ENCODE assay signal across 18 cellular contexts in the genomic region with DNA sequence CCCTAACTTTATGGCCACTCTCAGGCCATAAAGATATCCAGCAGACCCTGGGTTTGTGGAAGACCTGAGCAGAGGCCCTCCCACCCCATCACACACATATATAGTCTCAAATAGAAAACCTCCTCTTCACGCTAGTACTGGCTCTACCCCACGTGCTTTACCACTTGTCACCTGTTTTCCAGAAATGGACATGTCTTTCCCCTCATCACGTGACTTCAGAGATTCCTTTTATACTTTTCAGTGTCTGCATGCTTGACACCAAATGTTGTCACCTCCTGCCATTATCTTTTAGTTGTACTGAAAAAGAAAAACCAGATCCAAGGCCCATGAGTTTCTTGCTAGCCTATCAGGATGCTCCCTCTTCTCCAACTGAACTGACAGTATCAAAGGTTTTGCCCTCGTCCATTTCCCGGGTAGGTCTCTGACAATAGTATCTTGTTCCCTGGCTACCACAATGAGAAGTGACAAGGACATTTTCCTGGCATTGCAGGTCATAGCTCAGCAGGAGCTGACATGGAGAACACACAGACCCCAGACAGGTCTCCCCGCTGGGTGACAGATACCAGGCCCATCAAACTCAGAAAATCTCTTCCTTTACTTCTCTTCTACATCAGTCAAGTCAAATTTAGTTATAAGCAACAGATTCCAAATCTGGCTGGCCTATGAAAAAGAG.
DNase-seq lines count a peak whose midpoint lies in the region; ATAC-seq, FAIRE-seq and TF ChIP-seq lines count a peak whose summit lies in the region.
"Had no signal": no experiment of that assay in that cellular context is flagged by ENCODE, and none has a peak within 500 bp of the region (broad histone marks: within the 10 kb centered on the region; RNA-seq: fewer than 3 reads in every experiment).

No MANE protein-coding gene starts in this region.

- POLR2A ChIA-PET in HepG2 (lab: Yijun Ruan, JAX), result no interaction called here

- H3K36me3 ChIP-seq in HepG2 (replicated peaks in 1 of 2; ENCODE audit: control insufficient read depth in 1 of 2, insufficient read depth in 2 of 2, low read length in 2 of 2) (no peaks in the 10 kb centered on the region), right lobe of liver (no peaks in the 10 kb centered on the region), heart left ventricle (no peaks in the 10 kb centered on the region)
- H3K36me3 ChIP-seq: HAP-1 had no signal

- no peaks in the 10 kb centered on the region for H3K4me1 Mint-ChIP-seq in activated naive CD8-positive, alpha-beta T cell treated with anti-CD3 and anti-CD28 coated beads, Interleukin-2, amount 50 U/mL, for 24 hours
- H3K4me1 Mint-ChIP-seq: B cell; CD4-positive, CD25-positive, alpha-beta regulatory T cell; CD8-positive, alpha-beta memory T cell had no signal

- no TSS peak for BruUV-seq in HepG2 (replicated peaks; lab: Mats Ljungman, UMichigan)

- H3K27me3 ChIP-seq in HepG2 (ENCODE audit: control insufficient read depth in 1 of 2, insufficient read depth in 2 of 2, low read length in 2 of 2) (no peaks in the 10 kb centered on the region), right lobe of liver (no peaks in the 10 kb centered on the region), heart left ventricle (no peaks in the 10 kb centered on the region)

- TF ChIP-seq POLR2A in HepG2 (IDR thresholded peaks at IDR 0.05; ENCODE audit: insufficient read depth in 1 of 2, low read depth in 2 of 2, low read length in 2 of 2), result no peak
- TF ChIP-seq POLR2A in right lobe of liver (IDR thresholded peaks at IDR 0.05), result no peak
- no peak for TF ChIP-seq POLR2A in heart left ventricle (IDR thresholded peaks at IDR 0.05)

- no peak overlapping the region for H3K4me3 Mint-ChIP-seq in activated naive CD8-positive, alpha-beta T cell treated with anti-CD3 and anti-CD28 coated beads, Interleukin-2, amount 50 U/mL, for 24 hours
- H3K4me3 Mint-ChIP-seq: B cell; CD4-positive, CD25-positive, alpha-beta regulatory T cell; CD8-positive, alpha-beta memory T cell had no signal

- no peak overlapping the region for H3K9ac ChIP-seq in HepG2 (ENCODE audit: insufficient read depth, low read depth, low read length)
- H3K9ac ChIP-seq: GM23248 had no signal

- no peak for ATAC-seq in HepG2
- no peak for ATAC-seq in right lobe of liver
- peak; percentile 89 to 96 (median 95) for ATAC-seq in heart left ventricle
- peak; percentile 97 for ATAC-seq in left ventricle myocardium superior
- ATAC-seq in GM21786 (IDR thresholded peaks at IDR 0.05; ENCODE audit: unreplicated experiment), result no peak
- no peak for ATAC-seq in activated naive CD8-positive, alpha-beta T cell treated with anti-CD3 and anti-CD28 coated beads, Interleukin-2, amount 50 U/mL, for 24 hours
- ATAC-seq: GM12878 had no signal

- no peaks in the 10 kb centered on the region for H3K9me3 ChIP-seq in HepG2 (ENCODE audit: low read length)
- H3K9me3 ChIP-seq in right lobe of liver, result no peaks in the 10 kb centered on the region
- peaks cover 0 to 3% (median 0%) of the 10 kb centered on the region in 12 donors for H3K9me3 ChIP-seq in heart left ventricle

- H4K20me1 ChIP-seq in HepG2 (ENCODE audit: insufficient read depth, low read length), result no peaks in the 10 kb centered on the region

- TF ChIP-seq RAD21 in HepG2 (CRISPR knock-in tag; IDR thresholded peaks at IDR 0.05), result no peak

- no peaks in the 10 kb centered on the region for H3K9me3 Mint-ChIP-seq in activated naive CD8-positive, alpha-beta T cell treated with anti-CD3 and anti-CD28 coated beads, Interleukin-2, amount 50 U/mL, for 24 hours
- H3K9me3 Mint-ChIP-seq: CD8-positive, alpha-beta memory T cell had no signal

- H3K4me2 ChIP-seq in HepG2 (ENCODE audit: low read depth, low read length), result no peak overlapping the region

- no peaks in the 10 kb centered on the region for H3K79me2 ChIP-seq in HepG2 (ENCODE audit: insufficient read depth, low read length)

- WGBS in HepG2 (ENCODE audit: low lambda C conversion rate), result 10% methylated on average over 6 of the region's 6 CpGs
- 81% methylated on average over 6 of the region's 6 CpGs for WGBS in right lobe of liver (ENCODE audit: insufficient coverage, low coverage, low lambda C conversion rate, missing lambda C conversion rate)
- WGBS in heart left ventricle, 4 donors, result 40 to 50% (median 41%) methylated on average over 6 of the region's 6 CpGs

- H3K4me1 ChIP-seq in HepG2 (ENCODE audit: insufficient read depth, low read length), result no peaks in the 10 kb centered on the region
- H3K4me1 ChIP-seq in right lobe of liver, result no peaks in the 10 kb centered on the region
- peaks cover 0 to 3% (median 0%) of the 10 kb centered on the region in 12 donors for H3K4me1 ChIP-seq in heart left ventricle
- H3K4me1 ChIP-seq: HAP-1 had no signal

- no peak overlapping the region for H3K4me3 ChIP-seq in HepG2 (replicated peaks in 1 of 3; ENCODE audit: insufficient read depth in 1 of 3, low read depth in 2 of 3, low read length in 3 of 3)
- no peak overlapping the region for H3K4me3 ChIP-seq in right lobe of liver
- no peak overlapping the region for H3K4me3 ChIP-seq in heart left ventricle
- H3K4me3 ChIP-seq: GM12878, GM23248, HAP-1 had no signal

- no peaks in the 10 kb centered on the region for H3K27me3 Mint-ChIP-seq in activated naive CD8-positive, alpha-beta T cell treated with anti-CD3 and anti-CD28 coated beads, Interleukin-2, amount 50 U/mL, for 24 hours
- H3K27me3 Mint-ChIP-seq: B cell; CD8-positive, alpha-beta memory T cell had no signal

- FAIRE-seq in HepG2 (lab: Jason Lieb, UNC), result no peak
- FAIRE-seq: GM12878 had no signal

- in situ Hi-C loops in HepG2 (cut with HindIII; ENCODE audit: extremely low pct_ligation_motif_present, low pct_unique_long_range_greater_than_20kb), result no loop called here

- H3K27ac ChIP-seq in HepG2 (ENCODE audit: extremely low read length, insufficient read depth, low read length) (no peak overlapping the region), right lobe of liver (no peak overlapping the region), heart left ventricle (peak overlapping the region in 5 of 12 donors; percentile 24 to 61 (median 41))
- H3K27ac ChIP-seq: GM23248 had no signal

- no peak for TF ChIP-seq CTCF in HepG2 (CRISPR knock-in tag; IDR thresholded peaks at IDR 0.05)
- no peak for TF ChIP-seq CTCF in right lobe of liver (IDR thresholded peaks at IDR 0.05)
- TF ChIP-seq CTCF in heart left ventricle (IDR thresholded peaks at IDR 0.05), result no peak

- CTCF ChIA-PET in HepG2 (lab: Yijun Ruan, JAX; ENCODE audit: low intra/inter-chr PET ratio, low total read pairs), result no interaction called here

- H2AFZ ChIP-seq in HepG2 (ENCODE audit: low read length), result no peak overlapping the region
- H2AFZ ChIP-seq: GM23248 had no signal

- no peak overlapping the region for H3K27ac Mint-ChIP-seq in activated naive CD8-positive, alpha-beta T cell treated with anti-CD3 and anti-CD28 coated beads, Interleukin-2, amount 50 U/mL, for 24 hours
- H3K27ac Mint-ChIP-seq: B cell; CD4-positive, CD25-positive, alpha-beta regulatory T cell; CD8-positive, alpha-beta memory T cell had no signal

- intact Hi-C loops in HepG2 (cut with micrococcal nuclease; ENCODE audit: unreplicated experiment), result no loop called here
- intact Hi-C loops in right lobe of liver (cut with DNase I), result no loop called here
- intact Hi-C loops in heart left ventricle (cut with DNase I), result no loop called here
- intact Hi-C loops in left ventricle myocardium superior (cut with micrococcal nuclease), result no loop called here

- DNase-seq in HepG2 (ENCODE audit: low spot score) (no peak), right lobe of liver (no peak), heart left ventricle (peak in 4 of 5 donors; percentile 22 to 56 (median 38)), left ventricle myocardium superior (peak; percentile 37)
- DNase-seq in activated naive CD8-positive, alpha-beta T cell treated with anti-CD3 and anti-CD28 coated beads, Interleukin-2, amount 50 U/mL, for 24 hours, result no peak
- DNase-seq: C1 segment of cervical spinal cord; CD4-positive, CD25-positive, alpha-beta regulatory T cell; CD8-positive, alpha-beta memory T cell; COR-L47; DMS 273 treated with DMSO at 0.1 percent for 48 hours; DMS53; DND-41; EL; GM23248 had no signal

- no peaks in the 10 kb centered on the region for H3K36me3 Mint-ChIP-seq in activated naive CD8-positive, alpha-beta T cell treated with anti-CD3 and anti-CD28 coated beads, Interleukin-2, amount 50 U/mL, for 24 hours (ENCODE audit: low read depth)
- H3K36me3 Mint-ChIP-seq: CD4-positive, CD25-positive, alpha-beta regulatory T cell had no signal

- no peak for TF ChIP-seq EP300 in HepG2 (IDR thresholded peaks at IDR 0.05; ENCODE audit: low read depth in 2 of 2, low read length in 2 of 2)
- no peak for TF ChIP-seq EP300 in HepG2 (CRISPR knock-in tag; IDR thresholded peaks at IDR 0.05; ENCODE audit: borderline replicate concordance)

TF ChIP-seq in HepG2, 621 proteins besides CTCF, POLR2A, EP300 and RAD21 (continues in another document):
- TF ChIP-seq SALL1 (CRISPR knock-in tag; IDR thresholded peaks at IDR 0.05) (no peak), ZFP90 (CRISPR knock-in tag; IDR thresholded peaks at IDR 0.05; ENCODE audit: borderline replicate concordance) (no peak), SKI (IDR thresholded peaks at IDR 0.05; ENCODE audit: partially characterized antibody) (no peak), ZNF235 (CRISPR knock-in tag; IDR thresholded peaks at IDR 0.05; ENCODE audit: borderline replicate concordance) (no peak)
- TF ChIP-seq, protein P1, sequence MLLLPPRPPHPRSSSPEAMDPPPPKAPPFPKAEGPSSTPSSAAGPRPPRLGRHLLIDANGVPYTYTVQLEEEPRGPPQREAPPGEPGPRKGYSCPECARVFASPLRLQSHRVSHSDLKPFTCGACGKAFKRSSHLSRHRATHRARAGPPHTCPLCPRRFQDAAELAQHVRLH (CRISPR knock-in tag; IDR thresholded peaks at IDR 0.05; ENCODE audit: borderline replicate concordance, low read depth), result no peak
- TF ChIP-seq, protein P2, sequence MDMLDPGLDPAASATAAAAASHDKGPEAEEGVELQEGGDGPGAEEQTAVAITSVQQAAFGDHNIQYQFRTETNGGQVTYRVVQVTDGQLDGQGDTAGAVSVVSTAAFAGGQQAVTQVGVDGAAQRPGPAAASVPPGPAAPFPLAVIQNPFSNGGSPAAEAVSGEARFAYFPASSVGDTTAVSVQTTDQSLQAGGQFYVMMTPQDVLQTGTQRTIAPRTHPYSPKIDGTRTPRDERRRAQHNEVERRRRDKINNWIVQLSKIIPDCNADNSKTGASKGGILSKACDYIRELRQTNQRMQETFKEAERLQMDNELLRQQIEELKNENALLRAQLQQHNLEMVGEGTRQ (IDR thresholded peaks at IDR 0.05; ENCODE audit: low read depth, low read length), result peak; percentile 48; the same call in 1 of the 2 replicates
- TF ChIP-seq, protein P2 (CRISPR knock-in tag; IDR thresholded peaks at IDR 0.05; ENCODE audit: borderline replicate concordance), result no peak

Comparison
In these comparisons a context has a peak if more than half of its experiments do, and no peak if none do; other contexts are left out.
1. ATAC-seq: peak in heart left ventricle (4 of 4) and left ventricle myocardium superior (single experiment); none in HepG2 (single experiment), right lobe of liver (0 of 4), GM21786 (single experiment) and activated naive CD8-positive, alpha-beta T cell treated with anti-CD3 and anti-CD28 coated beads, Interleukin-2, amount 50 U/mL, for 24 hours (single experiment).
2. DNase-seq: peak in heart left ventricle (4 of 5) and left ventricle myocardium superior (single experiment); none in HepG2 (single experiment), right lobe of liver (0 of 3) and activated naive CD8-positive, alpha-beta T cell treated with anti-CD3 and anti-CD28 coated beads, Interleukin-2, amount 50 U/mL, for 24 hours (single experiment).